In genomic region chr12:118900954-118901353, GRCh38 we compare ENCODE assay signal across 24 cellular contexts.
"Had no signal": no experiment of that assay in that cellular context is flagged by ENCODE, and none has a peak within 500 bp of the region (broad histone marks: within the 10 kb centered on the region; RNA-seq: fewer than 3 reads in every experiment).

No MANE protein-coding gene starts in this region.

- H3K4me1 ChIP-seq: Peyer's patch had no signal

- H3K9me2 ChIP-seq: SK-N-SH had no signal

- H3K4me2 ChIP-seq: KMS-11, PC-9, SK-N-SH had no signal

- H3K36me3 Mint-ChIP-seq: IgD-negative memory B cell had no signal

- H3K4me3 ChIP-seq: K562, MG63, PC-9, Peyer's patch had no signal

- H3K4me3 Mint-ChIP-seq: IgD-negative memory B cell had no signal

- ATAC-seq: K562 had no signal

- H3K27ac Mint-ChIP-seq: IgD-negative memory B cell had no signal

- H3K27me3 Mint-ChIP-seq: IgD-negative memory B cell had no signal

- H3K36me3 ChIP-seq: MG63, Peyer's patch had no signal

- H3K27me3 ChIP-seq: MG63, Peyer's patch had no signal

- H3K4me1 Mint-ChIP-seq: IgD-negative memory B cell had no signal

- H3K27ac ChIP-seq: HL-60, KMS-11, PC-9, Peyer's patch had no signal

- H3K9me3 ChIP-seq: MG63, Peyer's patch, SK-N-SH had no signal

- H2AFZ ChIP-seq: PC-9 had no signal

- DNase-seq: Kasumi-1; MG63; NCI-H1092; NCI-H1105 treated with DMSO at 0.1 percent for 48 hours; NCI-H1417 treated with DMSO at 0.1 percent for 48 hours; NCI-H146; NCI-H187 treated with DMSO at 0.1 percent for 48 hours; NCI-H2029 treated with DMSO at 0.1 percent for 48 hours; NCI-H2171 treated with DMSO at 0.1 percent for 48 hours; NCI-H345; NCI-H524; NCI-H526 treated with DMSO at 0.1 percent for 48 hours; NCI-H748 treated with DMSO at 0.1 percent for 48 hours; NK-92 treated with Interleukin-12 subunit alpha and Interleukin-12 subunit beta, amount 100 ng/mL, for 24 hours; OCI-M1; PC-9; Peyer's patch; SHP77; SK-N-SH; SW 1271 had no signal
